Comparison of ENCODE assay signal across 28 cellular contexts in the genomic region with DNA sequence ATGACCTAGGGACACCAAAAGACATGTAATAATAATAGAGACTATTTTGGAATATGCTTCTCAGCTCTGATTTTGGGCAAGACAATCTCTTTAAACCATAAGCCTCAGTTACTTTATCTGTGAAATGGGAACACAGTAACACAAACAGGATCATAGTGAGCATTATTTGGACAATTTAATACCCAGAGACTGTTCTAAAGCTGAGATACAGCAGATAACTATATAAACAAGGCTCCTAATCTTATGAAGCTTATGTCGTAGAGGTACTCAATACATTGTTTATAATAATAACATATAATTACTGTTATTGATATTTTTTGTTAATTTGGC.
"Had no signal": no experiment of that assay in that cellular context is flagged by ENCODE, and none has a peak within 500 bp of the region (broad histone marks: within the 10 kb centered on the region; RNA-seq: fewer than 3 reads in every experiment).

No MANE protein-coding gene starts in this region.

- H3K27me3 ChIP-seq: adrenal gland, body of pancreas, esophagus squamous epithelium, gastroesophageal sphincter, heart right ventricle had no signal

- H3K4me1 Mint-ChIP-seq: activated naive CD4-positive, alpha-beta T cell treated with anti-CD3 and anti-CD28 coated beads, Interleukin-2, amount 10 ng/mL, durations not matched to agents 7 days and 5 days; T-helper 17 cell had no signal

- H3K36me3 ChIP-seq: adrenal gland, esophagus squamous epithelium, gastroesophageal sphincter, heart right ventricle, WERI-Rb-1 had no signal

- ATAC-seq: activated CD4-positive, CD25-positive, alpha-beta regulatory T cell treated with anti-CD3 and anti-CD28 coated beads, Interleukin-2, amount 50 U/mL, for 24 hours; activated CD8-positive, alpha-beta T cell treated with anti-CD3 and anti-CD28 coated beads for 36 hours; activated naive CD4-positive, alpha-beta T cell treated with anti-CD3 and anti-CD28 coated beads, Interleukin-2, amount 50 U/mL, for 72 hours; activated T-cell treated with anti-CD3 and anti-CD28 coated beads, Interleukin-2, amount 50 U/mL, for 4 hours; body of pancreas; gastroesophageal sphincter; heart right ventricle; T-helper 17 cell had no signal

- H3K9me3 ChIP-seq: adrenal gland, body of pancreas, esophagus squamous epithelium, gastroesophageal sphincter had no signal

- FAIRE-seq: colon, endometrium, endothelial cell of umbilical vein had no signal

- H3K4me3 ChIP-seq: adrenal gland, body of pancreas, esophagus squamous epithelium, gastroesophageal sphincter, heart right ventricle had no signal

- H3K27me3 Mint-ChIP-seq: activated B cell treated with CpG ODN at 0.5 μM for 24 hours had no signal

- H3K36me3 Mint-ChIP-seq: activated naive CD4-positive, alpha-beta T cell treated with anti-CD3 and anti-CD28 coated beads, Interleukin-2, amount 10 ng/mL, durations not matched to agents 7 days and 5 days; activated naive CD4-positive, alpha-beta T cell treated with anti-CD3 and anti-CD28 coated beads, Interleukin-2, amount 50 U/mL, for 72 hours had no signal

- H3K4me3 Mint-ChIP-seq: activated B cell treated with CpG ODN at 0.5 μM for 24 hours; activated CD8-positive, alpha-beta T cell treated with anti-CD3 and anti-CD28 coated beads for 36 hours; activated naive CD4-positive, alpha-beta T cell treated with anti-CD3 and anti-CD28 coated beads, Interleukin-2, amount 10 ng/mL, durations not matched to agents 7 days and 5 days; activated T-cell treated with anti-CD3 and anti-CD28 coated beads, Interleukin-2, amount 50 U/mL, for 4 hours; T-helper 17 cell; T-helper 2 cell treated with Interferon-gamma antibody and Interleukin-4, amounts not matched to agents 5 μg/mL and 100 μg/mL, for 36 hours had no signal

- H3K9me3 Mint-ChIP-seq: activated B cell treated with CpG ODN at 0.5 μM for 24 hours; activated CD8-positive, alpha-beta T cell treated with anti-CD3 and anti-CD28 coated beads for 36 hours; activated naive CD4-positive, alpha-beta T cell treated with anti-CD3 and anti-CD28 coated beads, Interleukin-2, amount 10 ng/mL, durations not matched to agents 7 days and 5 days; activated naive CD4-positive, alpha-beta T cell treated with anti-CD3 and anti-CD28 coated beads, Interleukin-2, amount 50 U/mL, for 72 hours; activated T-cell treated with anti-CD3 and anti-CD28 coated beads, Interleukin-2, amount 50 U/mL, for 4 hours had no signal

- H3K4me1 ChIP-seq: adrenal gland, body of pancreas, esophagus squamous epithelium had no signal

- H3K27ac Mint-ChIP-seq: activated naive CD4-positive, alpha-beta T cell treated with anti-CD3 and anti-CD28 coated beads, Interleukin-2, amount 10 ng/mL, durations not matched to agents 7 days and 5 days; activated naive CD4-positive, alpha-beta T cell treated with anti-CD3 and anti-CD28 coated beads, Interleukin-2, amount 50 U/mL, for 72 hours; T-helper 17 cell; T-helper 2 cell treated with Interferon-gamma antibody and Interleukin-4, amounts not matched to agents 5 μg/mL and 100 μg/mL, for 36 hours had no signal

- DNase-seq: activated B cell treated with CpG ODN at 0.5 μM for 24 hours; activated CD4-positive, alpha-beta T cell treated with anti-CD3 and anti-CD28 coated beads, Interleukin-2, amount 50 U/mL, for 48 hours; activated CD8-positive, alpha-beta memory T cell treated with anti-CD3 and anti-CD28 coated beads for 24 hours; activated CD8-positive, alpha-beta T cell treated with anti-CD3 and anti-CD28 coated beads for 36 hours; activated gamma-delta T cell; activated naive CD4-positive, alpha-beta T cell; activated naive CD4-positive, alpha-beta T cell treated with anti-CD3 and anti-CD28 coated beads, Interleukin-2, amount 10 ng/mL, durations not matched to agents 7 days and 5 days; activated T-cell treated with anti-CD3 and anti-CD28 coated beads, Interleukin-2, amount 50 U/mL, for 4 hours; adrenal gland; amygdala; aorta; body of pancreas; effector CD8-positive, alpha-beta T cell; esophagus squamous epithelium; foreskin melanocyte; heart right ventricle; T-helper 1 cell; T-helper 17 cell; T1000; WERI-Rb-1 had no signal

- H3K27ac ChIP-seq: adrenal gland, body of pancreas, epithelial cell of prostate, esophagus squamous epithelium, gastroesophageal sphincter, heart right ventricle, WERI-Rb-1 had no signal
